17 cellular contexts compared by ENCODE assay signal in genomic region chr16:87369796-87370719, GRCh38. TPM values are rescaled to one million over a fixed set of nuclear protein-coding genes. Genes with fewer than 3 reads are reported as not detected.
A peak's percentile ranks its signal among the peaks of the same experiment; 100 is the strongest.
DNase-seq lines count a peak whose midpoint lies in the region; ATAC-seq and TF ChIP-seq lines count a peak whose summit lies in the region.
"Had no signal": no experiment of that assay in that cellular context is flagged by ENCODE, and none has a peak within 500 bp of the region (broad histone marks: within the 10 kb centered on the region; RNA-seq: fewer than 3 reads in every experiment).

No MANE protein-coding gene starts in this region.

- WGBS in SK-N-SH (ENCODE audit: low lambda C conversion rate) = 97% methylated on average over 10 of the region's 16 CpGs
- 87% methylated on average over 3 of the region's 16 CpGs for WGBS in right lobe of liver (ENCODE audit: insufficient coverage, low coverage, low lambda C conversion rate, missing lambda C conversion rate)
- WGBS in upper lobe of left lung, 2 donors = 82 to 89% methylated on average over 13 to 16 of the region's 16 CpGs

- DNase-seq in SK-N-SH (peak; percentile 42), cerebellar cortex (ENCODE audit: low spot score) (peak; percentile 97), right lobe of liver (peak in 1 of 3 donors; percentile 45), upper lobe of left lung (peak in 1 of 2 donors; percentile 58), OCI-M1 (lab: John Stamatoyannopoulos, UW) (no peak)
- DNase-seq: activated effector memory CD4-positive, alpha-beta T cell treated with Interleukin-2 at 50 U/mL for 16 hours; CD4-positive, alpha-beta T cell; HFFc6; kidney; NCI-H1417; SHP77 treated with DMSO at 0.1 percent for 48 hours; stimulated activated CD4-positive, alpha-beta T cell treated with anti-CD3 and anti-CD28 coated beads, Interleukin-4, amount 100 ng/mL, for 4 hours; T-helper 2 cell had no signal

- POLR2A ChIA-PET in SK-N-SH (lab: Yijun Ruan, JAX) = interaction anchor here (1.2 kb wide), 1 partner anchor 14 kb away, joined by 3 read pairs; the partner anchor contains the start of gene FBXO31

- TF ChIP-seq RAD21 in SK-N-SH (IDR thresholded peaks at IDR 0.05; ENCODE audit: low read length) = no peak

- TF ChIP-seq CTCF in SK-N-SH (IDR thresholded peaks at IDR 0.05) (no peak), right lobe of liver (IDR thresholded peaks at IDR 0.05) (no peak), upper lobe of left lung (IDR thresholded peaks at IDR 0.05) (no peak)

- H3K4me1 ChIP-seq in SK-N-SH (ENCODE audit: control insufficient read depth in 1 of 2, insufficient read depth in 2 of 2, low read depth in 1 of 2, low read length in 1 of 2) (peaks cover 0 to 42% of the 10 kb centered on the region in 2 experiments; a peak in 2 of 4 replicates), right lobe of liver (peaks cover 0 to 3% (median 0%) of the 10 kb centered on the region in 4 donors), upper lobe of left lung (peaks cover 10 to 15% (median 12%) of the 10 kb centered on the region in 4 donors)

- no peaks in the 10 kb centered on the region for H3K9me2 ChIP-seq in SK-N-SH

- ATAC-seq in SK-N-SH treated with all-trans-retinoic acid at 6 μM for 48 hours (no peak), right lobe of liver (peak; percentile 22 to 60 (median 44)), upper lobe of left lung (ENCODE audit: low FRiP score in 2 of 2) (peak; percentile 6 to 19), GM19463 (IDR thresholded peaks at IDR 0.05; ENCODE audit: unreplicated experiment) (no peak), HG03378 (IDR thresholded peaks at IDR 0.05; ENCODE audit: unreplicated experiment) (no peak)

- no peak overlapping the region for H2AFZ ChIP-seq in SK-N-SH (ENCODE audit: low read depth)

- H3F3A ChIP-seq in SK-N-SH (replicated peaks; ENCODE audit: insufficient read depth) = no peaks in the 10 kb centered on the region

- TF ChIP-seq EP300 in SK-N-SH (IDR thresholded peaks at IDR 0.05; ENCODE audit: borderline replicate concordance in 1 of 2, low read depth in 1 of 2, low read length in 1 of 2) (no peak), upper lobe of left lung (IDR thresholded peaks at IDR 0.05) (no peak)

- intact Hi-C loops in right lobe of liver (cut with DNase I) = loop anchor here (10.0 kb wide), 1 partner anchor 45 kb away; no protein-coding TSS in a partner anchor

- CTCF ChIA-PET in SK-N-SH (lab: Yijun Ruan, JAX) = interaction anchor here (0.8 to 2.8 kb wide), 4 partner anchors 11 to 95 kb away, joined by 3 to 8 read pairs (median 4); partner anchors contain the start of gene FBXO31

- TF ChIP-seq POLR2A in right lobe of liver (IDR thresholded peaks at IDR 0.05) = no peak
- TF ChIP-seq POLR2A in upper lobe of left lung (IDR thresholded peaks at IDR 0.05) = no peak

- H3K27ac ChIP-seq in SK-N-SH (ENCODE audit: low read depth in 2 of 2, low read length in 1 of 2) (peak overlapping the region in 1 of 2 experiments; percentile 31; a peak in 1 of 4 replicates), right lobe of liver (no peak overlapping the region), upper lobe of left lung (no peak overlapping the region)
- H3K27ac ChIP-seq: tibial nerve had no signal

- H3K9ac ChIP-seq in SK-N-SH = no peak overlapping the region

- H3K36me3 ChIP-seq in SK-N-SH (replicated peaks in 1 of 2; ENCODE audit: control insufficient read depth in 1 of 2, insufficient read depth in 2 of 2, low read length in 1 of 2) (no peaks in the 10 kb centered on the region), right lobe of liver (peaks cover 0 to 5% (median 0%) of the 10 kb centered on the region in 4 donors), upper lobe of left lung (no peaks in the 10 kb centered on the region)

- H3K4me3 ChIP-seq in SK-N-SH (ENCODE audit: low read depth in 2 of 2, low read length in 1 of 2) (no peak overlapping the region), right lobe of liver (no peak overlapping the region), upper lobe of left lung (no peak overlapping the region)
- H3K4me3 ChIP-seq: tibial nerve had no signal

- no peaks in the 10 kb centered on the region for H3K27me3 ChIP-seq in SK-N-SH (ENCODE audit: insufficient read depth)
- no peaks in the 10 kb centered on the region for H3K27me3 ChIP-seq in right lobe of liver
- no peaks in the 10 kb centered on the region for H3K27me3 ChIP-seq in upper lobe of left lung
- H3K27me3 ChIP-seq: tibial nerve had no signal

- no peak overlapping the region for H3K4me2 ChIP-seq in SK-N-SH

- H4K20me1 ChIP-seq in SK-N-SH (ENCODE audit: insufficient read depth) = peaks cover 43% of the 10 kb centered on the region

- H3K79me2 ChIP-seq in SK-N-SH (ENCODE audit: insufficient read depth) = peaks cover 87% of the 10 kb centered on the region

- no peaks in the 10 kb centered on the region for H3K9me3 ChIP-seq in SK-N-SH
- H3K9me3 ChIP-seq in right lobe of liver = no peaks in the 10 kb centered on the region
- H3K9me3 ChIP-seq in upper lobe of left lung = no peaks in the 10 kb centered on the region
- H3K9me3 ChIP-seq: tibial nerve had no signal

TF ChIP-seq in SK-N-SH, 30 proteins besides CTCF, POLR2A, EP300 and RAD21 (continues in another document):
- TF ChIP-seq MAX (IDR thresholded peaks at IDR 0.05; ENCODE audit: low read depth) (no peak), NRF1 (IDR thresholded peaks at IDR 0.05; ENCODE audit: low read depth, low read length) (no peak), YY1 (IDR thresholded peaks at IDR 0.05; ENCODE audit: low read depth) (no peak), USF2 (IDR thresholded peaks at IDR 0.05; ENCODE audit: borderline replicate concordance, low read depth, low read length) (no peak), SMC3 (IDR thresholded peaks at IDR 0.05; ENCODE audit: low read depth, low read length) (no peak), CHD2 (IDR thresholded peaks at IDR 0.05; ENCODE audit: low read length, partially characterized antibody) (no peak), POLR2AphosphoS5 (IDR thresholded peaks at IDR 0.05; ENCODE audit: low read depth, low read length) (no peak), FOXJ3 (CRISPR knock-in tag; IDR thresholded peaks at IDR 0.05) (no peak)

TF ChIP-seq in SK-N-SH treated with all-trans-retinoic acid at 6 μM for 48 hours, 23 proteins besides CTCF, POLR2A, EP300 and RAD21 (continues in another document):
- TF ChIP-seq CSRNP3 (CRISPR knock-in tag; IDR thresholded peaks at IDR 0.05) (no peak), ZFP30 (CRISPR knock-in tag; IDR thresholded peaks at IDR 0.05) (no peak), POU6F1 (CRISPR knock-in tag; IDR thresholded peaks at IDR 0.05; ENCODE audit: borderline replicate concordance, low read depth) (no peak), SNAI2 (CRISPR knock-in tag; IDR thresholded peaks at IDR 0.05) (no peak), ZFP3 (CRISPR knock-in tag; IDR thresholded peaks at IDR 0.05) (no peak), RARB (CRISPR knock-in tag; IDR thresholded peaks at IDR 0.05) (no peak), ESRRG (CRISPR knock-in tag; IDR thresholded peaks at IDR 0.05) (no peak), ARNTL (CRISPR knock-in tag; IDR thresholded peaks at IDR 0.05; ENCODE audit: borderline replicate concordance, low read depth) (no peak)

RNA-seq across cellular contexts. Expression of gene FBXO31, which starts 13.5 kb away (rescaled TPM):
- 14.2 and 15.3 TPM in 2 replicates for polyA plus RNA-seq in SK-N-SH (2012; rRNA removed)
- 4.5 and 8.4 TPM in 2 replicates for polyA plus RNA-seq in SK-N-SH (2012; cell fraction: cytosol; rRNA removed)
- polyA plus RNA-seq in SK-N-SH (2012; cell fraction: nucleus; rRNA removed) = 45.0 and 46.1 TPM in 2 replicates
- 10 to 100 TPM; 20.6 to 56.9 (median 31.1) TPM for total RNA-seq in right lobe of liver
- total RNA-seq in upper lobe of left lung = 100 to 1,000 TPM in 1 of 6 donors, 10 to 100 TPM in 5; 15.9 to 103 (median 31.4) TPM

RNA-seq across cellular contexts. Expression of gene MAP1LC3B, which starts 22.1 kb away (rescaled TPM):
- polyA plus RNA-seq in SK-N-SH (2012; rRNA removed) = 33.7 and 36.9 TPM in 2 replicates
- 59.8 and 68.6 TPM in 2 replicates for polyA plus RNA-seq in SK-N-SH (2012; cell fraction: cytosol; rRNA removed)
- 15.8 and 26.7 TPM in 2 replicates for polyA plus RNA-seq in SK-N-SH (2012; cell fraction: nucleus; rRNA removed)
- total RNA-seq in right lobe of liver (10 to 100 TPM; 16.5 to 48.8 (median 25.6) TPM), upper lobe of left lung (10 to 100 TPM; 32.5 to 64.2 (median 54.2) TPM)

RNA-seq across cellular contexts. Expression of gene C16orf95, which starts 52.9 kb away (rescaled TPM):
- polyA plus RNA-seq in SK-N-SH (2012; rRNA removed) = 3.6 and 5.0 TPM in 2 replicates
- 3.2 and 4.6 TPM in 2 replicates for polyA plus RNA-seq in SK-N-SH (2012; cell fraction: cytosol; rRNA removed)
- polyA plus RNA-seq in SK-N-SH (2012; cell fraction: nucleus; rRNA removed) = 5.0 and 5.9 TPM in 2 replicates
- total RNA-seq in right lobe of liver (1 to 10 TPM; 1.7 to 5.5 (median 3.9) TPM), upper lobe of left lung (1 to 10 TPM; 1.8 to 9.4 (median 3.4) TPM)

Comparison
In these comparisons a context has a peak if more than half of its experiments do, and no peak if none do; other contexts are left out.
1. ATAC-seq: peak in right lobe of liver (4 of 4) and upper lobe of left lung (2 of 2); none in SK-N-SH treated with all-trans-retinoic acid at 6 μM for 48 hours (single experiment), GM19463 (single experiment) and HG03378 (single experiment).